ENCODE assay signal across 10 cellular contexts in genomic region chr11:71999360-71999759, GRCh38. TPM values are rescaled to one million over a fixed set of nuclear protein-coding genes. Genes with fewer than 3 reads are reported as not detected.
DNase-seq lines count a peak whose midpoint lies in the region; ATAC-seq, FAIRE-seq and TF ChIP-seq lines count a peak whose summit lies in the region.
"Had no signal": no experiment of that assay in that cellular context is flagged by ENCODE, and none has a peak within 500 bp of the region (broad histone marks: within the 10 kb centered on the region; RNA-seq: fewer than 3 reads in every experiment).

No MANE protein-coding gene starts in this region.

- in situ Hi-C loops in GM12878 (cut with MboI): no loop called here

- TF ChIP-seq POLR2A in GM12878 (IDR thresholded peaks at IDR 0.05; ENCODE audit: low read depth, low read length): no peak
- no peak for TF ChIP-seq POLR2A in thyroid gland (IDR thresholded peaks at IDR 0.05)

- H3K27me3 Mint-ChIP-seq in activated CD4-positive, alpha-beta T cell treated with anti-CD3 and anti-CD28 coated beads, Interleukin-2, amount 10 ng/mL, durations not matched to agents 7 days and 5 days: no peaks in the 10 kb centered on the region

- H3K79me2 ChIP-seq in GM12878 (ENCODE audit: control insufficient read depth, insufficient read depth, low read length): peaks cover 10% of the 10 kb centered on the region

- H3K27me3 ChIP-seq in GM12878 (replicated peaks in 1 of 2; ENCODE audit: control insufficient read depth in 2 of 2, insufficient read depth in 2 of 2, low read length in 1 of 2): no peaks in the 10 kb centered on the region
- no peaks in the 10 kb centered on the region for H3K27me3 ChIP-seq in thyroid gland
- H3K27me3 ChIP-seq: BE2C had no signal

- H3K36me3 Mint-ChIP-seq in activated CD4-positive, alpha-beta T cell treated with anti-CD3 and anti-CD28 coated beads, Interleukin-2, amount 10 ng/mL, durations not matched to agents 7 days and 5 days (ENCODE audit: low read depth): peaks cover 40% of the 10 kb centered on the region

- CTCF ChIA-PET in activated CD4-positive, alpha-beta T cell treated with anti-CD3 and anti-CD28 coated beads, Interleukin-2, amount 10 ng/mL, durations not matched to agents 7 days and 5 days (lab: Charles Lee): interaction anchor here (0.8 to 7.5 kb wide), 7 partner anchors 11 to 71 kb away, joined by 3 to 42 read pairs (median 6); partner anchors contain the start of genes RNF121 and XNDC1N
- CTCF ChIA-PET in GM12878 (lab: Yijun Ruan, JAX): interaction anchor here (1.2 to 3.1 kb wide), 5 partner anchors 16 to 432 kb away, joined by 3 to 22 read pairs (median 4); no protein-coding TSS in a partner anchor

- DNase-seq in activated CD4-positive, alpha-beta T cell treated with anti-CD3 and anti-CD28 coated beads, Interleukin-2, amount 10 ng/mL, durations not matched to agents 7 days and 5 days: no peak
- DNase-seq in activated CD4-positive, alpha-beta T cell treated with anti-CD3 and anti-CD28 coated beads for 1 hour: no peak
- DNase-seq in GM12878 (ENCODE audit: low read depth, low spot score): no peak
- peak; percentile 23 to 61 for DNase-seq in lung microvascular endothelial cell (ENCODE audit: low read depth in 2 of 2)
- peak in 1 of 2 donors; percentile 43 for DNase-seq in thyroid gland
- no peak for DNase-seq in glomerular visceral epithelial cell (ENCODE audit: extremely low spot score)
- DNase-seq in GM19240 (ENCODE audit: insufficient read length, low spot score): no peak
- DNase-seq: BE2C, NCI-H1694 treated with DMSO at 0.1 percent for 48 hours had no signal

- peak overlapping the region; percentile 52 for H3K9ac ChIP-seq in GM12878 (ENCODE audit: control insufficient read depth, insufficient read depth, low read length)

- intact Hi-C loops in GM12878 (cut with micrococcal nuclease; ENCODE audit: unreplicated experiment): no loop called here
- intact Hi-C loops in thyroid gland (cut with DNase I): no loop called here

- no peak for TF ChIP-seq EP300 in GM12878 (IDR thresholded peaks at IDR 0.05; ENCODE audit: borderline replicate concordance in 1 of 2, control insufficient read depth in 1 of 2, low read depth in 2 of 2, low read length in 2 of 2)

- no TSS peak for BruUV-seq in GM12878 (replicated peaks; lab: Mats Ljungman, UMichigan)

- no peaks in the 10 kb centered on the region for H3K9me3 Mint-ChIP-seq in activated CD4-positive, alpha-beta T cell treated with anti-CD3 and anti-CD28 coated beads, Interleukin-2, amount 10 ng/mL, durations not matched to agents 7 days and 5 days

- POLR2A ChIA-PET in activated CD4-positive, alpha-beta T cell treated with anti-CD3 and anti-CD28 coated beads, Interleukin-2, amount 10 ng/mL, durations not matched to agents 7 days and 5 days (lab: Charles Lee): interaction anchor here (0.8 kb wide), 1 partner anchor 1642 kb away, joined by 3 read pairs; no protein-coding TSS in a partner anchor
- POLR2A ChIA-PET in GM12878 (lab: Charles Lee): interaction anchor here (0.6 to 1.6 kb wide), 4 partner anchors 9 to 86 kb away, joined by 3 to 4 read pairs (median 4); no protein-coding TSS in a partner anchor

- peaks cover 20% of the 10 kb centered on the region for H3K4me1 Mint-ChIP-seq in activated CD4-positive, alpha-beta T cell treated with anti-CD3 and anti-CD28 coated beads, Interleukin-2, amount 10 ng/mL, durations not matched to agents 7 days and 5 days

- SMC1A ChIA-PET in GM12878 (lab: Charles Lee; ENCODE audit: uncharacterized antibody, unreplicated experiment): interaction anchor here (0.6 to 3.3 kb wide), 10 partner anchors 8 to 91 kb away, joined by 3 to 16 read pairs (median 3); no protein-coding TSS in a partner anchor

- H3K4me3 ChIP-seq in GM12878 (peak overlapping the region; percentile 50; the same call in 1 of the 2 replicates), thyroid gland (replicated peaks in 1 of 3) (no peak overlapping the region)

- H4K20me1 ChIP-seq in GM12878 (ENCODE audit: control insufficient read depth, insufficient read depth): no peaks in the 10 kb centered on the region

- no peak for TF ChIP-seq RAD21 in GM12878 (IDR thresholded peaks at IDR 0.05; ENCODE audit: insufficient read depth, low read depth, low read length)

- ATAC-seq in GM12878: no peak
- ATAC-seq in HG02840 (IDR thresholded peaks at IDR 0.05; ENCODE audit: low FRiP score, unreplicated experiment): no peak

- H3K36me3 ChIP-seq in GM12878 (ENCODE audit: control insufficient read depth in 2 of 2, insufficient read depth in 2 of 2, low read length in 1 of 2) (peaks cover 33 to 44% of the 10 kb centered on the region in 2 experiments), thyroid gland (peaks cover 18 to 20% of the 10 kb centered on the region in 2 donors)

- RAD21 ChIA-PET in GM12878 (lab: Charles Lee; ENCODE audit: unreplicated experiment): interaction anchor here (0.7 to 4.2 kb wide), 7 partner anchors 13 to 67 kb away, joined by 3 to 21 read pairs (median 3); no protein-coding TSS in a partner anchor

- TF ChIP-seq CTCF in GM12878 (IDR thresholded peaks at IDR 0.05 in 2 of 3, conservative IDR thresholded peaks at IDR 0.05 in 1 of 3; ENCODE audit: control insufficient read depth in 2 of 3, extremely low read depth in 1 of 3, insufficient read depth in 1 of 3, low read depth in 3 of 3, low read length in 3 of 3): no peak
- no peak for TF ChIP-seq CTCF in thyroid gland (IDR thresholded peaks at IDR 0.05)

- H3K27ac Mint-ChIP-seq in activated CD4-positive, alpha-beta T cell treated with anti-CD3 and anti-CD28 coated beads, Interleukin-2, amount 10 ng/mL, durations not matched to agents 7 days and 5 days: peak overlapping the region; percentile 92

- peak overlapping the region; percentile 72 for H3K4me2 ChIP-seq in GM12878 (ENCODE audit: control insufficient read depth, insufficient read depth)

- H3K4me3 Mint-ChIP-seq in activated CD4-positive, alpha-beta T cell treated with anti-CD3 and anti-CD28 coated beads, Interleukin-2, amount 10 ng/mL, durations not matched to agents 7 days and 5 days: peak overlapping the region; percentile 78

- H3K27ac ChIP-seq in GM12878 (ENCODE audit: control insufficient read depth, insufficient read depth) (peak overlapping the region; percentile 85), thyroid gland (peak overlapping the region; percentile 33 to 62 (median 58))

- H2AFZ ChIP-seq in GM12878 (ENCODE audit: control insufficient read depth, low read depth, low read length): no peak overlapping the region

- H3K4me1 ChIP-seq in GM12878 (ENCODE audit: control insufficient read depth, insufficient read depth, low read length) (peaks cover 32% of the 10 kb centered on the region), thyroid gland (peaks cover 0 to 11% of the 10 kb centered on the region in 2 donors)
- H3K4me1 ChIP-seq: BE2C had no signal

- H3K9me3 ChIP-seq in GM12878 (replicated peaks; ENCODE audit: control insufficient read depth, insufficient read depth, low read length) (no peaks in the 10 kb centered on the region), thyroid gland (no peaks in the 10 kb centered on the region)
- H3K9me3 ChIP-seq: BE2C had no signal

- no peak for FAIRE-seq in GM12878 (lab: Jason Lieb, UNC)

- WGBS in GM12878 (ENCODE audit: insufficient coverage, insufficient replicate concordance, low lambda C conversion rate, missing lambda C conversion rate): 26% methylated on average over 2 of the region's 2 CpGs
- 12 to 31% methylated on average over 2 of the region's 2 CpGs for WGBS in thyroid gland, 2 donors

TF ChIP-seq in GM12878, 131 proteins besides CTCF, POLR2A, EP300 and RAD21 (continues in another document):
- TF ChIP-seq SMC3 (IDR thresholded peaks at IDR 0.05; ENCODE audit: borderline replicate concordance, low read length) (no peak), CBX5 (IDR thresholded peaks at IDR 0.05; ENCODE audit: low read depth) (no peak), SPI1 (IDR thresholded peaks at IDR 0.05; ENCODE audit: borderline replicate concordance, insufficient read depth, low read depth, low read length) (no peak), NR2C2 (IDR thresholded peaks at IDR 0.05; ENCODE audit: borderline replicate concordance, control insufficient read depth, insufficient read length, low read depth) (no peak), STAT3 (IDR thresholded peaks at IDR 0.05; ENCODE audit: low read depth, low read length) (no peak), GABPA (IDR thresholded peaks at IDR 0.05; ENCODE audit: low read depth) (no peak)
- TF ChIP-seq, protein P1, sequence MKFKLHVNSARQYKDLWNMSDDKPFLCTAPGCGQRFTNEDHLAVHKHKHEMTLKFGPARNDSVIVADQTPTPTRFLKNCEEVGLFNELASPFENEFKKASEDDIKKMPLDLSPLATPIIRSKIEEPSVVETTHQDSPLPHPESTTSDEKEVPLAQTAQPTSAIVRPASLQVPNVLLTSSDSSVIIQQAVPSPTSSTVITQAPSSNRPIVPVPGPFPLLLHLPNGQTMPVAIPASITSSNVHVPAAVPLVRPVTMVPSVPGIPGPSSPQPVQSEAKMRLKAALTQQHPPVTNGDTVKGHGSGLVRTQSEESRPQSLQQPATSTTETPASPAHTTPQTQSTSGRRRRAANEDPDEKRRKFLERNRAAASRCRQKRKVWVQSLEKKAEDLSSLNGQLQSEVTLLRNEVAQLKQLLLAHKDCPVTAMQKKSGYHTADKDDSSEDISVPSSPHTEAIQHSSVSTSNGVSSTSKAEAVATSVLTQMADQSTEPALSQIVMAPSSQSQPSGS (IDR thresholded peaks at IDR 0.05; ENCODE audit: low read length): no peak

RNA-seq across cellular contexts. Expression of gene IL18BP, which starts 0.7 kb away (rescaled TPM):
- 10 to 100 TPM; 15.3 to 16.5 TPM for total RNA-seq in activated CD4-positive, alpha-beta T cell treated with anti-CD3 and anti-CD28 coated beads, Interleukin-2, amount 10 ng/mL, durations not matched to agents 7 days and 5 days
- total RNA-seq in GM12878 (2013; cell fraction: nucleolus; rRNA removed): 42.0 and 53.6 TPM in 2 replicates
- total RNA-seq in GM12878 (2014; rRNA removed) (4.9 and 5.5 TPM in 2 replicates), GM12878 (2014; rRNA removed; fragmentation: Illumina TruSeq; extraction: Trizol) (5.0 and 5.9 TPM in 2 replicates), GM12878 (2021) (16.3 and 19.0 TPM in 2 replicates), lung microvascular endothelial cell (1.1 and 2.0 TPM in 2 replicates), thyroid gland (10 to 100 TPM in 2 of 4 donors, 1 to 10 TPM in 2; 7.6 to 12.1 (median 9.5) TPM)
- polyA plus RNA-seq in GM12878 (2011; ENCODE audit: low read depth): 15.3 TPM
- polyA plus RNA-seq in GM12878 (2011; rRNA removed) (9.2 and 11.8 TPM in 2 replicates), GM12878 (2014; fragmentation: Illumina TruSeq; extraction: Trizol) (13.7 and 15.9 TPM in 2 replicates), GM12878 (2014; fragmentation: Nextera tagmentation; extraction: Ambion mirVana) (1 to 10 TPM; 2.6 to 3.5 TPM), GM12878 (2014; rRNA removed) (18.1 and 23.4 TPM in 2 replicates), GM12878 (2016; fragmentation: Nextera tagmentation; extraction: Ambion mirVana) (10 to 100 TPM; 10.2 to 11.1 TPM)
- 6.1 and 7.4 TPM in 2 replicates for polyA plus RNA-seq in GM12878 (2011; cell fraction: cytosol; rRNA removed)
- polyA plus RNA-seq in GM12878 (2011; cell fraction: nucleus; rRNA removed): 88.6 and 89.9 TPM in 2 replicates
- polyA plus RNA-seq in GM12878 (2012): 14.2 and 16.9 TPM in 2 replicates
- polyA minus RNA-seq in GM12878 (2011; rRNA and poly(A)+ RNA removed): 14.6 and 16.2 TPM in 2 replicates
- 2.2 and 2.3 TPM in 2 replicates for polyA minus RNA-seq in GM12878 (2011; cell fraction: cytosol; rRNA and poly(A)+ RNA removed)
- 14.4 and 21.9 TPM in 2 replicates for polyA minus RNA-seq in GM12878 (2011; cell fraction: nucleus; rRNA and poly(A)+ RNA removed)

Comparison
In these comparisons a context has a peak if more than half of its experiments do, and no peak if none do; other contexts are left out.
1. DNase-seq: peak in lung microvascular endothelial cell (2 of 2); none in activated CD4-positive, alpha-beta T cell treated with anti-CD3 and anti-CD28 coated beads, Interleukin-2, amount 10 ng/mL, durations not matched to agents 7 days and 5 days (single experiment), activated CD4-positive, alpha-beta T cell treated with anti-CD3 and anti-CD28 coated beads for 1 hour (single experiment), GM12878 (single experiment), glomerular visceral epithelial cell (single experiment) and GM19240 (single experiment).